Comparison of ENCODE assay signal across 8 cellular contexts in the genomic region with DNA sequence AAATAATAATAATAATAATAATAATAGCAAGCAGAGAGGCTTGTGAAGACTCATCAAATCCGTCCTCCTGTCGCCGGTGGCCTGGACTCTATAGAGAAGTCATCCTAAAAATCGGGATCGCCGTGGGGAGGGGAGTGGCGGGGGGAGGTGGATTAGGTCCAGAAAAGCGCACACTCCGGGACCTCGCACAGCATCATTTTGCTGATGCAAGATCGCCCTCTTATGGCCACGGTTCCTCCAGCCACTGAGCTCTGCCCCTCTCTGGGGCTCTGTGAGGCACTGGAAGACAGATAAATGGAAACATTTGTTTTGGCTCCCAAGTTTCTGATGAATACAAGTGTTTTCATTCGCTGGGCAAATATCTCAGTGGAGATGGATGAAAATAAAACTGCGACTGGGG.
A peak's percentile ranks its signal among the peaks of the same experiment; 100 is the strongest.
DNase-seq lines count a peak whose midpoint lies in the region; ATAC-seq and TF ChIP-seq lines count a peak whose summit lies in the region.

No MANE protein-coding gene starts in this region.

- no peak overlapping the region for H3K9ac ChIP-seq in PC-3 (ENCODE audit: low read length)
- H3K9ac ChIP-seq in mesenchymal stem cell (ENCODE audit: low read length): no peak overlapping the region

- H3K4me2 ChIP-seq in PC-3 (ENCODE audit: low read length) (no peak overlapping the region), mesenchymal stem cell (ENCODE audit: low read length, poor library complexity, severe bottlenecking) (no peak overlapping the region)

- H3K23ac ChIP-seq in mesenchymal stem cell (ENCODE audit: low read length in 2 of 2): no peak overlapping the region

- H3K9me3 ChIP-seq in PC-3 (ENCODE audit: low read length): no peaks in the 10 kb centered on the region
- H3K9me3 ChIP-seq in mesenchymal stem cell (ENCODE audit: control insufficient read depth, low read length): no peaks in the 10 kb centered on the region
- H3K9me3 ChIP-seq in gastrocnemius medialis: no peaks in the 10 kb centered on the region

- H3K9me2 ChIP-seq in PC-3 (replicated peaks; ENCODE audit: low read length): no peaks in the 10 kb centered on the region

- WGBS in mesenchymal stem cell: 4% methylated on average over 14 of the region's 14 CpGs

- peak; percentile 81 for ATAC-seq in PC-3
- ATAC-seq in HG03432 (IDR thresholded peaks at IDR 0.05; ENCODE audit: unreplicated experiment): no peak
- ATAC-seq in HG02588 (IDR thresholded peaks at IDR 0.05; ENCODE audit: unreplicated experiment): no peak
- no peak for ATAC-seq in gastrocnemius medialis

- CTCF ChIA-PET in PC-3 (lab: Charles Lee): interaction anchor here (1.0 kb wide), 1 partner anchor 731 kb away, joined by 3 read pairs; no protein-coding TSS in a partner anchor

- no peak overlapping the region for H2BK120ac ChIP-seq in mesenchymal stem cell (ENCODE audit: low read depth, low read length)

- POLR2A ChIA-PET in PC-3 (lab: Charles Lee; ENCODE audit: unreplicated experiment): interaction anchor here (0.6 kb wide), 1 partner anchor 877 kb away, joined by 3 read pairs; no protein-coding TSS in a partner anchor

- BruUV-seq in PC-3 (replicated peaks; lab: Mats Ljungman, UMichigan): no TSS peak

- no peaks in the 10 kb centered on the region for H3F3A ChIP-seq in PC-3 (ENCODE audit: low read length, unreplicated experiment)

- H2BK12ac ChIP-seq in mesenchymal stem cell (ENCODE audit: low read length in 2 of 2): no peak overlapping the region

- TF ChIP-seq POLR2A in gastrocnemius medialis (IDR thresholded peaks at IDR 0.05): no peak

- no peak overlapping the region for H3K4me3 ChIP-seq in H7 (ENCODE audit: insufficient read depth, low read depth, low read length)
- H3K4me3 ChIP-seq in PC-3 (ENCODE audit: low read length): no peak overlapping the region
- no peak overlapping the region for H3K4me3 ChIP-seq in mesenchymal stem cell (ENCODE audit: insufficient read depth in 1 of 2, low read depth in 1 of 2, low read length in 2 of 2)
- no peak overlapping the region for H3K4me3 ChIP-seq in gastrocnemius medialis

- H3K4me1 ChIP-seq in PC-3 (ENCODE audit: insufficient read depth, low read length) (no peaks in the 10 kb centered on the region), mesenchymal stem cell (ENCODE audit: control insufficient read depth, insufficient read depth, low read depth, low read length) (no peaks in the 10 kb centered on the region), gastrocnemius medialis (no peaks in the 10 kb centered on the region)

- H2AK5ac ChIP-seq in mesenchymal stem cell (ENCODE audit: low read length, severe bottlenecking): no peak overlapping the region

- no peaks in the 10 kb centered on the region for H3K27me3 ChIP-seq in H7 (ENCODE audit: control insufficient read depth, insufficient read depth, low read length)
- H3K27me3 ChIP-seq in PC-3 (ENCODE audit: low read length): peaks cover 66% of the 10 kb centered on the region
- peaks cover 42 to 59% of the 10 kb centered on the region in 2 experiments for H3K27me3 ChIP-seq in mesenchymal stem cell (ENCODE audit: control insufficient read depth in 1 of 2, insufficient read depth in 1 of 2, low read length in 2 of 2)
- H3K27me3 ChIP-seq in gastrocnemius medialis: peaks cover 17 to 30% (median 18%) of the 10 kb centered on the region in 3 donors

- no peak overlapping the region for H3K18ac ChIP-seq in mesenchymal stem cell (ENCODE audit: low read depth in 1 of 2, low read length in 2 of 2)

- no peak overlapping the region for H2BK5ac ChIP-seq in mesenchymal stem cell (ENCODE audit: low read depth, low read length, poor library complexity, severe bottlenecking)

- in situ Hi-C loops in gastrocnemius medialis (cut with MboI; ENCODE audit: low sequenced_read_pairs in 4 of 4): no loop called here

- H3K14ac ChIP-seq in mesenchymal stem cell (ENCODE audit: low read length in 2 of 2): no peak overlapping the region

- H3K27ac ChIP-seq in PC-3 (ENCODE audit: low read length) (no peak overlapping the region), mesenchymal stem cell (ENCODE audit: low read length, poor library complexity, severe bottlenecking) (no peak overlapping the region), gastrocnemius medialis (no peak overlapping the region)

- intact Hi-C loops in PC-3 (cut with micrococcal nuclease) (loop anchor here (10.0 kb wide), 1 partner anchor 877 kb away; the partner anchor contains the start of genes MECR and PTPRU), gastrocnemius medialis (cut with DNase I; ENCODE audit: low total_unique reads) (loop anchor here (10.0 kb wide), 1 partner anchor 877 kb away; the partner anchor contains the start of genes MECR and PTPRU)

- H4K20me1 ChIP-seq in PC-3 (ENCODE audit: low read length): no peaks in the 10 kb centered on the region

- no peak overlapping the region for H2BK15ac ChIP-seq in mesenchymal stem cell (ENCODE audit: low read depth, poor library complexity, severe bottlenecking)

- no peaks in the 10 kb centered on the region for H3K36me3 ChIP-seq in H7 (replicated peaks; ENCODE audit: control insufficient read depth, insufficient read depth, low read length)
- no peaks in the 10 kb centered on the region for H3K36me3 ChIP-seq in PC-3 (ENCODE audit: low read depth, low read length)
- H3K36me3 ChIP-seq in mesenchymal stem cell (ENCODE audit: control insufficient read depth in 1 of 2, insufficient read depth in 2 of 2, low read depth in 1 of 2, low read length in 2 of 2): no peaks in the 10 kb centered on the region
- H3K36me3 ChIP-seq in gastrocnemius medialis: no peaks in the 10 kb centered on the region

- TF ChIP-seq CTCF in PC-3 (conservative IDR thresholded peaks at IDR 0.05; ENCODE audit: low read depth, low read length) (peak; percentile 73), gastrocnemius medialis (IDR thresholded peaks at IDR 0.05 in 4 of 5, conservative IDR thresholded peaks at IDR 0.05 in 1 of 5) (peak in 2 of 5 experiments; percentile 27 to 28)

- peak; percentile 34 for DNase-seq in CD1c-positive myeloid dendritic cell (ENCODE audit: extremely low spot score)
- DNase-seq in H7: peak; percentile 83
- DNase-seq in PC-3: peak; percentile 71
- peak; percentile 17 to 51 for DNase-seq in dermis microvascular lymphatic vessel endothelial cell (ENCODE audit: low read depth in 2 of 2)
- peak; percentile 33 for DNase-seq in mesenchymal stem cell
- DNase-seq in gastrocnemius medialis: no peak

- no peaks in the 10 kb centered on the region for H3K79me1 ChIP-seq in mesenchymal stem cell (replicated peaks; ENCODE audit: low read length, poor library complexity, severe bottlenecking)

- H3K4ac ChIP-seq in mesenchymal stem cell (ENCODE audit: low read depth in 1 of 2, low read length in 2 of 2): no peak overlapping the region

- no peak overlapping the region for H4K8ac ChIP-seq in mesenchymal stem cell (ENCODE audit: low read length)

- H2AFZ ChIP-seq in PC-3 (ENCODE audit: low read length): no peak overlapping the region
- H2AFZ ChIP-seq in mesenchymal stem cell (ENCODE audit: low read depth, low read length): no peak overlapping the region

- no peaks in the 10 kb centered on the region for H3K79me2 ChIP-seq in PC-3 (ENCODE audit: low read length)

- no peak overlapping the region for H4K91ac ChIP-seq in mesenchymal stem cell (ENCODE audit: low read length)

Comparison
In these comparisons a context has a peak if more than half of its experiments do, and no peak if none do; other contexts are left out.
1. DNase-seq: peak in CD1c-positive myeloid dendritic cell (single experiment), H7 (single experiment), PC-3 (single experiment), dermis microvascular lymphatic vessel endothelial cell (2 of 2) and mesenchymal stem cell (single experiment); none in gastrocnemius medialis (0 of 2).